ENCODE assay signal across 1 cellular context in genomic region chr11:73963861-73964260, GRCh38.
TF ChIP-seq lines count a peak whose summit lies in the region.

No MANE protein-coding gene starts in this region.

TF ChIP-seq in SK-N-SH, 30 proteins besides CTCF, POLR2A, EP300 and RAD21:
- TF ChIP-seq ZBTB33 (IDR thresholded peaks at IDR 0.05; ENCODE audit: borderline replicate concordance, low read depth): no peak
- no peak for TF ChIP-seq USF1 (IDR thresholded peaks at IDR 0.05; ENCODE audit: borderline replicate concordance, low read depth)
- TF ChIP-seq SMC3 (IDR thresholded peaks at IDR 0.05; ENCODE audit: low read depth, low read length): no peak
- TF ChIP-seq CHD2 (IDR thresholded peaks at IDR 0.05; ENCODE audit: low read length, partially characterized antibody): no peak
- TF ChIP-seq PBX3 (IDR thresholded peaks at IDR 0.05): no peak
- TF ChIP-seq IRF3 (IDR thresholded peaks at IDR 0.05; ENCODE audit: low read depth, low read length): no peak
- no peak for TF ChIP-seq TEAD4 (IDR thresholded peaks at IDR 0.05; ENCODE audit: borderline replicate concordance, insufficient read depth)
